25 cellular contexts compared by ENCODE assay signal in the genomic region with DNA sequence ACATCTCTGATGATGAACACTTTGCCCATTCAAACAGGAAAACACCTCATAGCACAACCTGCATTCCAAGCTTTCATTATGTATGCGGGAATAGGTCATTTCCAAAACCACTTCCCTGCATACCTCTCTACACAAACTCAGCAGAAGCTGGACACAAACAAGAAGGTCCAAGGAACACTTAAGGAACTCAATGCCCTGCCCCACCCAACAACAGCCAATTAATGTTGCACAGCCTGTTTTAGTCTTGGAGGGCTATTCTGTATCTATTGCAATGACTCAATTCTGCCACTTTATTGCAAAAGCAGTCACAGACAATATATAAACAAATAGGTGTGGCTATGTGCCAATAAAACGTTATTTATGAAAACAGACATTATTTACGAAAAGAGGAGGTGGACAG. TPM values are rescaled to one million over a fixed set of nuclear protein-coding genes. Genes with fewer than 3 reads are reported as not detected.
DNase-seq lines count a peak whose midpoint lies in the region; ATAC-seq and TF ChIP-seq lines count a peak whose summit lies in the region.
"Had no signal": no experiment of that assay in that cellular context is flagged by ENCODE, and none has a peak within 500 bp of the region (broad histone marks: within the 10 kb centered on the region; RNA-seq: fewer than 3 reads in every experiment).

No MANE protein-coding gene starts in this region.

- H3K27me3 Mint-ChIP-seq in Calu3 (ENCODE audit: unreplicated experiment): no peaks in the 10 kb centered on the region
- H3K27me3 Mint-ChIP-seq: activated naive CD8-positive, alpha-beta T cell treated with anti-CD3 and anti-CD28 coated beads, Interleukin-2, amount 10 ng/mL, durations not matched to agents 7 days and 5 days had no signal

- no peak overlapping the region for H3K4me2 ChIP-seq in mammary epithelial cell (ENCODE audit: insufficient read depth, low read depth, low read length)

- peaks cover 7% of the 10 kb centered on the region for H3K4me1 Mint-ChIP-seq in Calu3 (ENCODE audit: low read depth, unreplicated experiment)
- H3K4me1 Mint-ChIP-seq: central memory CD8-positive, alpha-beta T cell; stimulated activated effector memory CD8-positive, alpha-beta T cell treated with anti-CD3 and anti-CD28 coated beads, Interleukin-12 subunit alpha, Interleukin-12 subunit beta, amount 100 ng/mL, for 72 hours had no signal

- H3K36me3 ChIP-seq in mammary epithelial cell (ENCODE audit: insufficient read depth, low read length): no peaks in the 10 kb centered on the region
- H3K36me3 ChIP-seq in thyroid gland: no peaks in the 10 kb centered on the region
- H3K36me3 ChIP-seq: right atrium auricular region, SJSA1 had no signal

- no peak overlapping the region for H3K9ac ChIP-seq in mammary epithelial cell (ENCODE audit: insufficient read depth, low read length)

- H3K27ac ChIP-seq in mammary epithelial cell (ENCODE audit: insufficient read depth, low read depth, low read length): no peak overlapping the region
- H3K27ac ChIP-seq in thyroid gland: no peak overlapping the region
- H3K27ac ChIP-seq: right atrium auricular region, SJSA1, testis had no signal

- no peaks in the 10 kb centered on the region for H3K9me3 ChIP-seq in mammary epithelial cell (replicated peaks; ENCODE audit: insufficient read depth, low read length)
- no peaks in the 10 kb centered on the region for H3K9me3 ChIP-seq in thyroid gland
- H3K9me3 ChIP-seq: right atrium auricular region, SJSA1, testis had no signal

- H3K4me1 ChIP-seq in mammary epithelial cell (ENCODE audit: insufficient read depth, low read length) (peaks cover 2% of the 10 kb centered on the region), thyroid gland (peaks cover 13 to 38% of the 10 kb centered on the region in 2 donors)
- H3K4me1 ChIP-seq: testis had no signal

- H3K4me3 ChIP-seq in mammary epithelial cell (replicated peaks in 1 of 3; ENCODE audit: insufficient read depth in 1 of 3, low read depth in 2 of 3, low read length in 3 of 3): no peak overlapping the region
- no peak overlapping the region for H3K4me3 ChIP-seq in thyroid gland (replicated peaks in 1 of 3)
- H3K4me3 ChIP-seq: right atrium auricular region, SJSA1, testis had no signal

- BruUV-seq in Calu3 (replicated peaks; lab: Mats Ljungman, UMichigan) (no TSS peak), mammary epithelial cell (replicated peaks; lab: Mats Ljungman, UMichigan) (no TSS peak)

- DNase-seq in Calu3 (peak; percentile 7), M059J (ENCODE audit: low read depth) (peak; percentile 84), mammary epithelial cell (peak; percentile 66), left colon (no peak), thyroid gland (no peak), ACHN (no peak), DMS79 treated with DMSO at 0.1 percent for 48 hours (lab: John Stamatoyannopoulos, UW) (no peak)
- no peak for DNase-seq in activated T-cell treated with anti-CD3 and anti-CD28 coated beads, Interleukin-2, amount 50 U/mL, for 1 hour
- DNase-seq: activated CD8-positive, alpha-beta memory T cell treated with anti-CD3 and anti-CD28 coated beads for 24 hours; activated naive CD8-positive, alpha-beta T cell treated with anti-CD3 and anti-CD28 coated beads, Interleukin-2, amount 10 ng/mL, durations not matched to agents 7 days and 5 days; DMS 273 treated with DMSO at 0.1 percent for 48 hours; effector CD8-positive, alpha-beta T cell; foreskin fibroblast; NCI-H2029; NCI-H510A treated with DMSO at 0.1 percent for 48 hours; occipital lobe; stimulated activated CD4-positive, alpha-beta T cell treated with anti-CD3 and anti-CD28 coated beads, Interleukin-15, amount 100 ng/mL, for 24 hours; testis had no signal

- ATAC-seq in left colon: peak; percentile 76
- ATAC-seq: activated CD4-positive, CD25-positive, alpha-beta regulatory T cell treated with anti-CD3 and anti-CD28 coated beads, Interleukin-2, amount 50 U/mL, for 24 hours; stimulated activated effector memory CD8-positive, alpha-beta T cell treated with anti-CD3 and anti-CD28 coated beads, Interleukin-12 subunit alpha, Interleukin-12 subunit beta, amount 100 ng/mL, for 72 hours had no signal

- no peaks in the 10 kb centered on the region for H3K36me3 Mint-ChIP-seq in Calu3 (ENCODE audit: insufficient read depth, unreplicated experiment)
- H3K36me3 Mint-ChIP-seq: activated naive CD8-positive, alpha-beta T cell treated with anti-CD3 and anti-CD28 coated beads, Interleukin-2, amount 10 ng/mL, durations not matched to agents 7 days and 5 days; CD14-positive monocyte; stimulated activated effector memory CD8-positive, alpha-beta T cell treated with anti-CD3 and anti-CD28 coated beads, Interleukin-12 subunit alpha, Interleukin-12 subunit beta, amount 100 ng/mL, for 72 hours had no signal

- TF ChIP-seq CTCF in Calu3 (IDR thresholded peaks at IDR 0.05; ENCODE audit: unreplicated experiment): no peak
- TF ChIP-seq CTCF in mammary epithelial cell (conservative IDR thresholded peaks at IDR 0.05 in 1 of 2, IDR thresholded peaks at IDR 0.05 in 1 of 2; ENCODE audit: extremely low read depth in 1 of 2, insufficient read depth in 1 of 2, low read depth in 1 of 2, low read length in 2 of 2): no peak
- no peak for TF ChIP-seq CTCF in thyroid gland (IDR thresholded peaks at IDR 0.05)

- H3K9me3 Mint-ChIP-seq in Calu3 (ENCODE audit: low read depth, unreplicated experiment): no peaks in the 10 kb centered on the region
- H3K9me3 Mint-ChIP-seq: activated naive CD8-positive, alpha-beta T cell treated with anti-CD3 and anti-CD28 coated beads, Interleukin-2, amount 10 ng/mL, durations not matched to agents 7 days and 5 days; central memory CD8-positive, alpha-beta T cell; stimulated activated effector memory CD8-positive, alpha-beta T cell treated with anti-CD3 and anti-CD28 coated beads, Interleukin-12 subunit alpha, Interleukin-12 subunit beta, amount 100 ng/mL, for 72 hours; T-helper 2 cell treated with Interferon-gamma antibody and Interleukin-4, amounts not matched to agents 5 μg/mL and 100 μg/mL, for 36 hours had no signal

- H4K20me1 ChIP-seq in mammary epithelial cell (ENCODE audit: insufficient read depth, low read length): no peaks in the 10 kb centered on the region

- intact Hi-C loops in Calu3 (cut with micrococcal nuclease; ENCODE audit: unreplicated experiment) (no loop called here), mammary epithelial cell (cut with micrococcal nuclease) (no loop called here), left colon (cut with DNase I, micrococcal nuclease) (no loop called here), thyroid gland (cut with DNase I) (no loop called here)

- TF ChIP-seq POLR2A in thyroid gland (IDR thresholded peaks at IDR 0.05): no peak

- no peaks in the 10 kb centered on the region for H3K27me3 ChIP-seq in mammary epithelial cell (ENCODE audit: insufficient read depth, low read length)
- H3K27me3 ChIP-seq in thyroid gland: no peaks in the 10 kb centered on the region
- H3K27me3 ChIP-seq: right atrium auricular region, SJSA1, testis had no signal

- H3K4me3 Mint-ChIP-seq in Calu3 (ENCODE audit: low read depth, unreplicated experiment): no peak overlapping the region
- H3K4me3 Mint-ChIP-seq: activated naive CD8-positive, alpha-beta T cell treated with anti-CD3 and anti-CD28 coated beads, Interleukin-2, amount 10 ng/mL, durations not matched to agents 7 days and 5 days; CD14-positive monocyte; central memory CD8-positive, alpha-beta T cell; stimulated activated effector memory CD8-positive, alpha-beta T cell treated with anti-CD3 and anti-CD28 coated beads, Interleukin-12 subunit alpha, Interleukin-12 subunit beta, amount 100 ng/mL, for 72 hours; T-helper 2 cell treated with Interferon-gamma antibody and Interleukin-4, amounts not matched to agents 5 μg/mL and 100 μg/mL, for 36 hours had no signal

- no peak overlapping the region for H3K27ac Mint-ChIP-seq in Calu3 (ENCODE audit: unreplicated experiment)
- H3K27ac Mint-ChIP-seq: activated naive CD8-positive, alpha-beta T cell treated with anti-CD3 and anti-CD28 coated beads, Interleukin-2, amount 10 ng/mL, durations not matched to agents 7 days and 5 days; CD14-positive monocyte; stimulated activated effector memory CD8-positive, alpha-beta T cell treated with anti-CD3 and anti-CD28 coated beads, Interleukin-12 subunit alpha, Interleukin-12 subunit beta, amount 100 ng/mL, for 72 hours; T-helper 2 cell treated with Interferon-gamma antibody and Interleukin-4, amounts not matched to agents 5 μg/mL and 100 μg/mL, for 36 hours had no signal

- dilution Hi-C loops in mammary epithelial cell (cut with HindIII; ENCODE audit: low sequenced_read_pairs): no loop called here

- CTCF ChIA-PET in Calu3 (lab: Charles Lee): no interaction called here
- CTCF ChIA-PET in mammary epithelial cell (lab: Charles Lee; ENCODE audit: low non-redundant PET): no interaction called here

- WGBS in mammary epithelial cell (ENCODE audit: low coverage, missing lambda C conversion rate): 21% methylated on average over 3 of the region's 3 CpGs
- WGBS in thyroid gland, 2 donors: 51 to 58% methylated on average over 2 to 3 of the region's 3 CpGs

- no peak overlapping the region for H2AFZ ChIP-seq in mammary epithelial cell (ENCODE audit: low read depth, low read length)

- H3K79me2 ChIP-seq in mammary epithelial cell (ENCODE audit: insufficient read depth, low read length): no peaks in the 10 kb centered on the region

- in situ Hi-C loops in mammary epithelial cell (cut with MboI; ENCODE audit: low sequenced_read_pairs in 2 of 2) (no loop called here), ACHN (cut with HindIII; ENCODE audit: low pct_ligation_motif_present, low pct_unique_long_range_greater_than_20kb, low sequenced_read_pairs) (no loop called here)

RNA-seq across cellular contexts. Expression of a gene that starts 16.7 kb away (rescaled TPM):
- total RNA-seq in Calu3 (2022) (10.8 and 13.1 TPM in 2 replicates), mammary epithelial cell (1 to 10 TPM; 5.3 to 7.3 TPM), left colon (1 to 10 TPM; 5.0 to 7.6 TPM), thyroid gland (10 to 100 TPM in 3 of 4 donors, 1 to 10 TPM in 1; 7.0 to 11.5 (median 10.5) TPM)
- total RNA-seq in M059J (2014; rRNA removed; shearing (Covaris generic)): 3.0 and 7.0 TPM in 2 replicates
- polyA plus RNA-seq in mammary epithelial cell: 3.3 TPM
- 13.7 TPM for polyA minus RNA-seq in mammary epithelial cell

Comparison
In these comparisons a context has a peak if more than half of its experiments do, and no peak if none do; other contexts are left out.
1. DNase-seq: peak in Calu3 (single experiment), M059J (single experiment) and mammary epithelial cell (single experiment); none in left colon (0 of 2), thyroid gland (0 of 2), ACHN (single experiment), activated T-cell treated with anti-CD3 and anti-CD28 coated beads, Interleukin-2, amount 50 U/mL, for 1 hour (single experiment) and DMS79 treated with DMSO at 0.1 percent for 48 hours (single experiment).